ENCODE assay signal across 10 cellular contexts in the genomic region with DNA sequence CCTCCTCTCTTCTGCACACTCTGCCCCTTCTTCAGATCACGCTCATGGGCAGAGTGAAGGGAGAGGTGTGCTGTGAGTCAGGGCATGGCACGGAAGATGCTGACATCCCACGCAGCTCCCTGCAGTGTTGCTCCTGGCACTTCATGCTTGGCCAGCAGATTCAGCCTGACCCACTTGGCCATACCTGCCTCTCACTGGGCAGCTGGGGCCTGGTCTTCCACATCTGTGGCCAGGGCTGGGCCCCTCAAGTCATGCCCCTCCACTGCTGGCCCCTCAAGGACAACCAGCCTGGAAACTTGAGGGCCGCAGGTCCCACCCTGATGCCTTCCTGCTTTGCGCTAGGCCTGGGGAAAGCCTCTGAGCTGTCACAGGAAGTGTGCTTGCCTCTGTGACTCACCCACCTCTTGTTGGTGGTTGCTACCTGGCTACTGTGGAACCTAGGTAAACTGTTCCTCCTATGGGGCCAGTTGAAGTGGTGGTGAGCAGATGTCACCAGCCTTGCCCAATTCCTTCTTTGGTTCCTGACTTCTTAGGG. TPM values are rescaled to one million over a fixed set of nuclear protein-coding genes. Genes with fewer than 3 reads are reported as not detected.
DNase-seq lines count a peak whose midpoint lies in the region; ATAC-seq and TF ChIP-seq lines count a peak whose summit lies in the region.
"Had no signal": no experiment of that assay in that cellular context is flagged by ENCODE, and none has a peak within 500 bp of the region (broad histone marks: within the 10 kb centered on the region; RNA-seq: fewer than 3 reads in every experiment).

No MANE protein-coding gene starts in this region.

- WGBS in psoas muscle, 3 donors = 81 to 90% (median 84%) methylated on average over 5 of the region's 5 CpGs

- H3K27ac Mint-ChIP-seq in T-cell = peak overlapping the region; percentile 93
- H3K27ac Mint-ChIP-seq in stimulated activated memory B cell treated with anti-CD40 and anti-IgM and Interleukin-4, amounts not matched to agents 10 μg/mL and 1 μg/mL and 100 μg/mL, for 72 hours = no peak overlapping the region

- no peaks in the 10 kb centered on the region for H3K27me3 ChIP-seq in psoas muscle (ENCODE audit: insufficient read depth in 3 of 3, low read length in 2 of 3)
- H3K27me3 ChIP-seq: neutrophil, Peyer's patch had no signal

- H3K4me3 Mint-ChIP-seq in T-cell = peak overlapping the region in 1 of 3 donors; percentile 35
- H3K4me3 Mint-ChIP-seq in stimulated activated memory B cell treated with anti-CD40 and anti-IgM and Interleukin-4, amounts not matched to agents 10 μg/mL and 1 μg/mL and 100 μg/mL, for 72 hours = no peak overlapping the region

- H3K4me3 ChIP-seq in psoas muscle = no peak overlapping the region
- H3K4me3 ChIP-seq: Peyer's patch had no signal

- CTCF ChIA-PET in T-cell (lab: Charles Lee) = interaction anchor here in 1 of 2 donors (0.6 kb wide), 1 partner anchor 440 kb away, joined by 3 read pairs; no protein-coding TSS in a partner anchor

- H3K36me3 Mint-ChIP-seq in T-cell = no peaks in the 10 kb centered on the region
- H3K36me3 Mint-ChIP-seq in stimulated activated memory B cell treated with anti-CD40 and anti-IgM and Interleukin-4, amounts not matched to agents 10 μg/mL and 1 μg/mL and 100 μg/mL, for 72 hours = no peaks in the 10 kb centered on the region

- DNase-seq in T-cell (peak; percentile 8 to 67 (median 36)), mesenteric fat pad (ENCODE audit: low spot score) (peak; percentile 68), psoas muscle (no peak), DMS 273 (lab: John Stamatoyannopoulos, UW; ENCODE audit: unreplicated experiment) (no peak)
- peak; percentile 26 to 30 for DNase-seq in activated T-helper 1 cell treated with anti-CD3 and anti-CD28 coated beads, Interleukin-2, amount 50 U/mL, for 16 hours (ENCODE audit: low read depth in 1 of 2, low spot score in 1 of 2)

- H3K9me3 ChIP-seq in psoas muscle = no peaks in the 10 kb centered on the region
- H3K9me3 ChIP-seq: neutrophil, Peyer's patch had no signal

- intact Hi-C loops in psoas muscle (cut with DNase I) = no loop called here

- peaks cover 20 to 23% (median 20%) of the 10 kb centered on the region in 3 donors for H3K4me1 Mint-ChIP-seq in T-cell
- H3K4me1 Mint-ChIP-seq in stimulated activated memory B cell treated with anti-CD40 and anti-IgM and Interleukin-4, amounts not matched to agents 10 μg/mL and 1 μg/mL and 100 μg/mL, for 72 hours = no peaks in the 10 kb centered on the region

- no peak overlapping the region for H3K27ac ChIP-seq in psoas muscle
- H3K27ac ChIP-seq: neutrophil, Peyer's patch had no signal

- no peaks in the 10 kb centered on the region for H3K27me3 Mint-ChIP-seq in T-cell
- peaks cover 9% of the 10 kb centered on the region for H3K27me3 Mint-ChIP-seq in stimulated activated memory B cell treated with anti-CD40 and anti-IgM and Interleukin-4, amounts not matched to agents 10 μg/mL and 1 μg/mL and 100 μg/mL, for 72 hours

- ATAC-seq in T-cell (replicated peaks in 1 of 4) (peak; percentile 99 to 100 (median 100)), HG03039 (IDR thresholded peaks at IDR 0.05; ENCODE audit: unreplicated experiment) (no peak), GM18868 (IDR thresholded peaks at IDR 0.05; ENCODE audit: unreplicated experiment) (no peak), psoas muscle (no peak)
- peak; percentile 41 for ATAC-seq in stimulated activated memory B cell treated with anti-CD40 and anti-IgM and Interleukin-4, amounts not matched to agents 10 μg/mL and 1 μg/mL and 100 μg/mL, for 72 hours

- no peaks in the 10 kb centered on the region for H3K36me3 ChIP-seq in psoas muscle (ENCODE audit: insufficient read depth in 1 of 2, low read depth in 1 of 2)
- H3K36me3 ChIP-seq: neutrophil, Peyer's patch had no signal

- POLR2A ChIA-PET in T-cell (lab: Charles Lee) = no interaction called here

- no peak for TF ChIP-seq CTCF in psoas muscle (IDR thresholded peaks at IDR 0.05)

- no peaks in the 10 kb centered on the region for H3K4me1 ChIP-seq in psoas muscle
- H3K4me1 ChIP-seq: Peyer's patch had no signal

- no peaks in the 10 kb centered on the region for H3K9me3 Mint-ChIP-seq in T-cell
- H3K9me3 Mint-ChIP-seq in stimulated activated memory B cell treated with anti-CD40 and anti-IgM and Interleukin-4, amounts not matched to agents 10 μg/mL and 1 μg/mL and 100 μg/mL, for 72 hours = no peaks in the 10 kb centered on the region

RNA-seq across cellular contexts. Expression of gene BSN, which starts 48.7 kb away (rescaled TPM):
- total RNA-seq in T-cell (under 1 TPM; 0.08 to 0.44 (median 0.32) TPM), mesenteric fat pad (0.16 TPM), psoas muscle (under 1 TPM; 0.22 to 0.95 (median 0.47) TPM)
- polyA plus RNA-seq in psoas muscle = under 1 TPM; 0.08 to 0.20 (median 0.10) TPM

Comparison
In these comparisons a context has a peak if more than half of its experiments do, and no peak if none do; other contexts are left out.
1. ATAC-seq: peak in T-cell (4 of 4) and stimulated activated memory B cell treated with anti-CD40 and anti-IgM and Interleukin-4, amounts not matched to agents 10 μg/mL and 1 μg/mL and 100 μg/mL, for 72 hours (single experiment); none in HG03039 (single experiment), GM18868 (single experiment) and psoas muscle (0 of 4).
2. DNase-seq: peak in T-cell (34 of 34), activated T-helper 1 cell treated with anti-CD3 and anti-CD28 coated beads, Interleukin-2, amount 50 U/mL, for 16 hours (2 of 2) and mesenteric fat pad (single experiment); none in psoas muscle (0 of 2) and DMS 273 (single experiment).